Comparison of ENCODE assay signal across 12 cellular contexts in genomic region chr13:41499452-41499851, GRCh38.
"Had no signal": no experiment of that assay in that cellular context is flagged by ENCODE, and none has a peak within 500 bp of the region (broad histone marks: within the 10 kb centered on the region; RNA-seq: fewer than 3 reads in every experiment).

No MANE protein-coding gene starts in this region.

- H3K4me1 ChIP-seq: pancreas, uterus had no signal

- H3K27ac ChIP-seq: adrenal gland, neural progenitor cell, pancreas, tibial artery, uterus had no signal

- H3K9me3 ChIP-seq: adrenal gland, pancreas, uterus had no signal

- H3K9ac ChIP-seq: neural progenitor cell had no signal

- H3K4me3 Mint-ChIP-seq: neural progenitor cell had no signal

- H3K36me3 ChIP-seq: adrenal gland, neural progenitor cell, pancreas, tibial artery, uterus had no signal

- H3K36me3 Mint-ChIP-seq: neural progenitor cell had no signal

- H3K4me2 ChIP-seq: neural progenitor cell had no signal

- H2AFZ ChIP-seq: neural progenitor cell had no signal

- DNase-seq: activated gamma-delta T cell treated with Interleukin-2 at 50 U/mL for 16 hours; adrenal gland; caudate nucleus; cortex of kidney; effector memory CD4-positive, alpha-beta T cell; hypothalamus; kidney glomerular epithelial cell; pancreas; stimulated activated CD4-positive, alpha-beta T cell treated with anti-CD3 and anti-CD28 coated beads, Interleukin-4, amount 100 ng/mL, for 1 hour; tibial artery; uterus had no signal

- H3K27me3 ChIP-seq: adrenal gland, neural progenitor cell, pancreas, tibial artery, uterus had no signal

- H3K27ac Mint-ChIP-seq: neural progenitor cell had no signal

- H3K4me3 ChIP-seq: adrenal gland, neural progenitor cell, pancreas, tibial artery, uterus had no signal

- ATAC-seq: pancreas had no signal
